ENCODE assay signal across 17 cellular contexts in the genomic region with DNA sequence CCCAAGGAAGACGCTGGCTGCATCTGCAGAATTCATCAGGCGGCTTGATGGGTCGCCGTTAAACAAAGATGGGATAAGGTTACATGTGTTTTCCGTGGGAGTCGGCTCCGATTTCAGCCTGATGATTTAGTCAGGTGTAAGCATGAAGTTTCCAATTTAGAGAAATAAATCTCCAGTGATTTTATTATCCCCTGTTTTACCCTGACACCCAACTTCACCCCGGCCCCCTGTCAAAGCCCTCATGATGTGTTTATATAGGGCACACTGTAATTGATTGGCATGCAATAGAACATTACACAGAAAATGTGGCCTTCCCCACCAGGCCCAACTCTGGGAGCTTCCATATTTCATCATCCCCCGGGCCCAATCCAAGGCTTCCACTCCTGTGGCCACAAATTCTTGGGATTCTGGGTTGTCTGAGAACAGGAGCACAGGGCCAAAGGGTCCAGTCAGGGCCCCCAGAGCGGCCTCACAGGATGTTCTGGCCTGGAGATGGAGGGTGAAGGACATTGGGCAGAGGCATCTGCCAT.
A peak's percentile ranks its signal among the peaks of the same experiment; 100 is the strongest.
DNase-seq lines count a peak whose midpoint lies in the region; ATAC-seq and TF ChIP-seq lines count a peak whose summit lies in the region.
"Had no signal": no experiment of that assay in that cellular context is flagged by ENCODE, and none has a peak within 500 bp of the region (broad histone marks: within the 10 kb centered on the region; RNA-seq: fewer than 3 reads in every experiment).

No MANE protein-coding gene starts in this region.

- TF ChIP-seq CTCF in endodermal cell (conservative IDR thresholded peaks at IDR 0.05) (no peak), nephron (IDR thresholded peaks at IDR 0.05; ENCODE audit: unreplicated experiment in 3 of 3) (no peak)

- H3K4me3 Mint-ChIP-seq in endodermal cell (no peak overlapping the region), nephron (peak overlapping the region in 2 of 3 experiments; percentile 37 to 46)

- DNase-seq in cardiac septum (ENCODE audit: low spot score) (peak; percentile 54), left ventricle myocardium superior (no peak), endodermal cell (peak; percentile 37)
- DNase-seq in activated CD8-positive, alpha-beta memory T cell treated with anti-CD3 and anti-CD28 coated beads, Interleukin-2, amount 50 U/mL, for 48 hours = no peak
- DNase-seq in activated naive CD4-positive, alpha-beta T cell treated with anti-CD3 and anti-CD28 coated beads, Interleukin-2, amount 50 U/mL, for 72 hours (ENCODE audit: low spot score in 2 of 2) = no peak
- DNase-seq in stimulated activated CD4-positive, alpha-beta T cell treated with anti-CD3 and anti-CD28 coated beads, Interleukin-15, amount 100 ng/mL, for 24 hours = no peak
- DNase-seq: ACHN; Calu3; CD4-positive, alpha-beta T cell; DMS 273 treated with DMSO at 0.1 percent for 48 hours; DMS79; GM23248; H7 had no signal

- peaks cover 3% of the 10 kb centered on the region for H3K4me1 Mint-ChIP-seq in endodermal cell
- H3K4me1 Mint-ChIP-seq in nephron = peaks cover 22% of the 10 kb centered on the region

- H3K27me3 ChIP-seq in endodermal cell (ENCODE audit: control insufficient read depth, insufficient read depth, low read length, poor library complexity, severe bottlenecking) = peaks cover 44% of the 10 kb centered on the region

- no peaks in the 10 kb centered on the region for H3K4me1 ChIP-seq in endodermal cell (ENCODE audit: control insufficient read depth, insufficient read depth, low read length)

- WGBS in endodermal cell (ENCODE audit: insufficient coverage in 1 of 2, insufficient read length in 1 of 2), 2 experiments = 89 to 91% methylated on average over 4 to 10 of the region's 10 CpGs

- H3K27ac Mint-ChIP-seq in endodermal cell (no peak overlapping the region), nephron (peak overlapping the region; percentile 88 to 98 (median 98))
- H3K27ac Mint-ChIP-seq in activated naive CD4-positive, alpha-beta T cell treated with anti-CD3 and anti-CD28 coated beads, Interleukin-2, amount 50 U/mL, for 72 hours = no peak overlapping the region
- H3K27ac Mint-ChIP-seq: CD4-positive, alpha-beta T cell had no signal

- no peak overlapping the region for H3K4me3 ChIP-seq in endodermal cell (ENCODE audit: low read length)
- H3K4me3 ChIP-seq: BLaER1 treated with 17β-estradiol and CSF1 and Interleukin-3, amounts not matched to agents 10 nM and 100 nM; GM12878; GM23248 had no signal

- intact Hi-C loops in cardiac septum (cut with DNase I) = no loop called here
- intact Hi-C loops in left ventricle myocardium superior (cut with micrococcal nuclease) = no loop called here

- H3K9me3 Mint-ChIP-seq in endodermal cell (peaks cover 13% of the 10 kb centered on the region), nephron (peaks cover 16% of the 10 kb centered on the region)
- peaks cover 3 to 22% of the 10 kb centered on the region in 2 donors for H3K9me3 Mint-ChIP-seq in activated naive CD4-positive, alpha-beta T cell treated with anti-CD3 and anti-CD28 coated beads, Interleukin-2, amount 50 U/mL, for 72 hours

- H3K9me3 ChIP-seq in endodermal cell (ENCODE audit: control insufficient read depth, low read length) = peaks cover 21% of the 10 kb centered on the region

- H3K36me3 Mint-ChIP-seq in endodermal cell (ENCODE audit: low read depth) = no peaks in the 10 kb centered on the region
- H3K36me3 Mint-ChIP-seq in nephron (ENCODE audit: low read depth) = no peaks in the 10 kb centered on the region
- H3K36me3 Mint-ChIP-seq in activated naive CD4-positive, alpha-beta T cell treated with anti-CD3 and anti-CD28 coated beads, Interleukin-2, amount 50 U/mL, for 72 hours = peaks cover 0 to 5% of the 10 kb centered on the region in 2 donors

- ATAC-seq in left ventricle myocardium superior = no peak
- ATAC-seq in activated naive CD4-positive, alpha-beta T cell treated with anti-CD3 and anti-CD28 coated beads, Interleukin-2, amount 50 U/mL, for 72 hours = no peak
- ATAC-seq: GM12878, HepG2 had no signal

- no peaks in the 10 kb centered on the region for H3K36me3 ChIP-seq in endodermal cell (ENCODE audit: control insufficient read depth, insufficient read depth, low read length)
- H3K36me3 ChIP-seq: BLaER1 treated with 17β-estradiol and CSF1 and Interleukin-3, amounts not matched to agents 10 nM and 100 nM had no signal

- H3K9ac ChIP-seq in endodermal cell (ENCODE audit: extremely low read depth, low read length, poor library complexity, severe bottlenecking) = no peak overlapping the region
- H3K9ac ChIP-seq: BLaER1 treated with 17β-estradiol and CSF1 and Interleukin-3, amounts not matched to agents 10 nM and 100 nM; GM23248 had no signal

- H3K27me3 Mint-ChIP-seq in endodermal cell (ENCODE audit: insufficient read depth) (peaks cover 85% of the 10 kb centered on the region), nephron (ENCODE audit: low read depth) (peaks cover 51% of the 10 kb centered on the region)

- H3K27ac ChIP-seq in endodermal cell (ENCODE audit: low read depth, low read length) = no peak overlapping the region
- H3K27ac ChIP-seq: BLaER1 treated with 17β-estradiol and CSF1 and Interleukin-3, amounts not matched to agents 10 nM and 100 nM; GM23248 had no signal

Comparison
In these comparisons a context has a peak if more than half of its experiments do, and no peak if none do; other contexts are left out.
1. DNase-seq: peak in cardiac septum (single experiment) and endodermal cell (single experiment); none in left ventricle myocardium superior (single experiment), activated CD8-positive, alpha-beta memory T cell treated with anti-CD3 and anti-CD28 coated beads, Interleukin-2, amount 50 U/mL, for 48 hours (single experiment), activated naive CD4-positive, alpha-beta T cell treated with anti-CD3 and anti-CD28 coated beads, Interleukin-2, amount 50 U/mL, for 72 hours (0 of 2) and stimulated activated CD4-positive, alpha-beta T cell treated with anti-CD3 and anti-CD28 coated beads, Interleukin-15, amount 100 ng/mL, for 24 hours (single experiment).
2. H3K27ac Mint-ChIP-seq: peak in nephron (3 of 3); none in endodermal cell (single experiment) and activated naive CD4-positive, alpha-beta T cell treated with anti-CD3 and anti-CD28 coated beads, Interleukin-2, amount 50 U/mL, for 72 hours (0 of 2).